8 cellular contexts compared by ENCODE assay signal in genomic region chr9:127783111-127783621, GRCh38. TPM values are rescaled to one million over a fixed set of nuclear protein-coding genes. Genes with fewer than 3 reads are reported as not detected.
DNase-seq lines count a peak whose midpoint lies in the region; ATAC-seq, FAIRE-seq and TF ChIP-seq lines count a peak whose summit lies in the region.

No MANE protein-coding gene starts in this region.

- peaks cover 6 to 31% of the 10 kb centered on the region in 2 experiments for H3K4me1 ChIP-seq in SK-N-SH (ENCODE audit: control insufficient read depth in 1 of 2, insufficient read depth in 2 of 2, low read depth in 1 of 2, low read length in 1 of 2)
- peaks cover 10% of the 10 kb centered on the region for H3K4me1 ChIP-seq in PC-3 (ENCODE audit: insufficient read depth, low read length)

- peak; percentile 77 for DNase-seq in activated CD4-positive, alpha-beta T cell treated with anti-CD3 and anti-CD28 coated beads for 48 hours
- DNase-seq in effector memory CD8-positive, alpha-beta T cell, result peak; percentile 81 to 84 (median 84)
- peak; percentile 68 for DNase-seq in stimulated activated CD4-positive, alpha-beta T cell treated with anti-CD3 and anti-CD28 coated beads, Interleukin-1b, Interleukin-23, amount 100 ng/mL, for 48 hours
- DNase-seq in SK-N-SH, result no peak
- no peak for DNase-seq in Ammon's horn (ENCODE audit: low spot score)
- no peak for DNase-seq in PC-3
- no peak for DNase-seq in urothelium cell line (ENCODE audit: low spot score)

- peaks cover 46% of the 10 kb centered on the region for H3K36me3 Mint-ChIP-seq in effector memory CD8-positive, alpha-beta T cell (ENCODE audit: insufficient read depth)

- no peaks in the 10 kb centered on the region for H3F3A ChIP-seq in SK-N-SH (replicated peaks; ENCODE audit: insufficient read depth)
- H3F3A ChIP-seq in PC-3 (ENCODE audit: low read length, unreplicated experiment), result no peaks in the 10 kb centered on the region

- H3K27ac ChIP-seq in SK-N-SH (ENCODE audit: low read depth in 2 of 2, low read length in 1 of 2) (no peak overlapping the region), PC-3 (ENCODE audit: low read length) (no peak overlapping the region)

- peak overlapping the region; percentile 95 to 98 for H3K27ac Mint-ChIP-seq in effector memory CD8-positive, alpha-beta T cell

- POLR2A ChIA-PET in SK-N-SH (lab: Yijun Ruan, JAX) (interaction anchor here (0.5 kb wide), 1 partner anchor 14 kb away, joined by 4 read pairs; no protein-coding TSS in a partner anchor), PC-3 (lab: Charles Lee; ENCODE audit: unreplicated experiment) (no interaction called here)

- peak overlapping the region; percentile 75 to 80 for H3K4me3 Mint-ChIP-seq in effector memory CD8-positive, alpha-beta T cell

- no peaks in the 10 kb centered on the region for H3K27me3 ChIP-seq in SK-N-SH (ENCODE audit: insufficient read depth)
- no peaks in the 10 kb centered on the region for H3K27me3 ChIP-seq in PC-3 (ENCODE audit: low read length)

- intact Hi-C loops in PC-3 (cut with micrococcal nuclease), result no loop called here

- H2AFZ ChIP-seq in SK-N-SH (ENCODE audit: low read depth), result no peak overlapping the region
- no peak overlapping the region for H2AFZ ChIP-seq in PC-3 (ENCODE audit: low read length)

- CTCF ChIA-PET in SK-N-SH (lab: Yijun Ruan, JAX), result interaction anchor here (0.6 to 4.5 kb wide), 6 partner anchors 12 to 193 kb away, joined by 3 to 23 read pairs (median 6); partner anchors contain the start of gene TOR2A
- CTCF ChIA-PET in PC-3 (lab: Charles Lee), result no interaction called here

- WGBS in SK-N-SH (ENCODE audit: low lambda C conversion rate), result 94% methylated on average over 11 of the region's 15 CpGs

- H3K4me3 ChIP-seq in SK-N-SH (ENCODE audit: low read depth in 2 of 2, low read length in 1 of 2) (no peak overlapping the region), PC-3 (ENCODE audit: low read length) (no peak overlapping the region)

- TF ChIP-seq CTCF in SK-N-SH (IDR thresholded peaks at IDR 0.05), result no peak
- no peak for TF ChIP-seq CTCF in PC-3 (conservative IDR thresholded peaks at IDR 0.05; ENCODE audit: low read depth, low read length)

- H3K4me2 ChIP-seq in SK-N-SH (no peak overlapping the region), PC-3 (ENCODE audit: low read length) (no peak overlapping the region)

- FAIRE-seq in urothelium cell line (lab: Jason Lieb, UNC), result no peak

- TF ChIP-seq POLR2A in GM19099 (IDR thresholded peaks at IDR 0.05; ENCODE audit: extremely low read depth, insufficient read length, low read depth), result peak; percentile 25

- TF ChIP-seq RAD21 in SK-N-SH (IDR thresholded peaks at IDR 0.05; ENCODE audit: low read length), result no peak

- H4K20me1 ChIP-seq in SK-N-SH (ENCODE audit: insufficient read depth), result peaks cover 19% of the 10 kb centered on the region
- H4K20me1 ChIP-seq in PC-3 (ENCODE audit: low read length), result peaks cover 18% of the 10 kb centered on the region

- peaks cover 58 to 62% of the 10 kb centered on the region in 2 donors for H3K4me1 Mint-ChIP-seq in effector memory CD8-positive, alpha-beta T cell (ENCODE audit: low read depth in 2 of 2)

- H3K9me3 ChIP-seq in SK-N-SH (no peaks in the 10 kb centered on the region), PC-3 (ENCODE audit: low read length) (no peaks in the 10 kb centered on the region)

- H3K36me3 ChIP-seq in SK-N-SH (replicated peaks in 1 of 2; ENCODE audit: control insufficient read depth in 1 of 2, insufficient read depth in 2 of 2, low read length in 1 of 2) (peaks cover 14% of the 10 kb centered on the region in 2 experiments), PC-3 (ENCODE audit: low read depth, low read length) (peaks cover 17% of the 10 kb centered on the region)

- H3K79me2 ChIP-seq in SK-N-SH (ENCODE audit: insufficient read depth) (peaks cover 23% of the 10 kb centered on the region), PC-3 (ENCODE audit: low read length) (peaks cover 23% of the 10 kb centered on the region)

- H3K27me3 Mint-ChIP-seq in effector memory CD8-positive, alpha-beta T cell, result no peaks in the 10 kb centered on the region

- H3K9me3 Mint-ChIP-seq in effector memory CD8-positive, alpha-beta T cell, result no peaks in the 10 kb centered on the region

- BruUV-seq in PC-3 (replicated peaks; lab: Mats Ljungman, UMichigan), result no TSS peak

- no peak for TF ChIP-seq EP300 in SK-N-SH (IDR thresholded peaks at IDR 0.05; ENCODE audit: borderline replicate concordance in 1 of 2, low read depth in 1 of 2, low read length in 1 of 2)

- no peak overlapping the region for H3K9ac ChIP-seq in SK-N-SH
- H3K9ac ChIP-seq in PC-3 (ENCODE audit: low read length), result no peak overlapping the region

- no peaks in the 10 kb centered on the region for H3K9me2 ChIP-seq in SK-N-SH
- H3K9me2 ChIP-seq in PC-3 (replicated peaks; ENCODE audit: low read length), result no peaks in the 10 kb centered on the region

- ATAC-seq in effector memory CD8-positive, alpha-beta T cell (replicated peaks), result peak; percentile 56
- no peak for ATAC-seq in PC-3

TF ChIP-seq in SK-N-SH, 30 proteins besides CTCF, POLR2A, EP300 and RAD21 (continues in another document):
- TF ChIP-seq USF2 (IDR thresholded peaks at IDR 0.05; ENCODE audit: borderline replicate concordance, low read depth, low read length) (no peak), SMC3 (IDR thresholded peaks at IDR 0.05; ENCODE audit: low read depth, low read length) (no peak), JUND (IDR thresholded peaks at IDR 0.05) (no peak), TCF12 (IDR thresholded peaks at IDR 0.05) (no peak), REST (IDR thresholded peaks at IDR 0.05; ENCODE audit: low read depth, low read length) (no peak), NRF1 (IDR thresholded peaks at IDR 0.05; ENCODE audit: low read depth, low read length) (no peak), EZH2phosphoT487 (IDR thresholded peaks at IDR 0.05; ENCODE audit: borderline replicate concordance, low read depth) (no peak), USF1 (IDR thresholded peaks at IDR 0.05; ENCODE audit: borderline replicate concordance, low read depth) (no peak), FOXM1 (IDR thresholded peaks at IDR 0.05; ENCODE audit: low read depth) (no peak)

RNA-seq across cellular contexts. Expression of gene CDK9, which starts 2.7 kb away (rescaled TPM):
- polyA plus RNA-seq in SK-N-SH (2012; rRNA removed), result 82.7 and 108 TPM in 2 replicates
- polyA plus RNA-seq in SK-N-SH (2012; cell fraction: cytosol; rRNA removed), result 55.0 and 77.8 TPM in 2 replicates
- polyA plus RNA-seq in SK-N-SH (2012; cell fraction: nucleus; rRNA removed), result 210 and 240 TPM in 2 replicates
- 37.3 and 39.2 TPM in 2 replicates for total RNA-seq in PC-3 (2014; rRNA removed)

RNA-seq across cellular contexts. Expression of gene SH2D3C, which starts 4.7 kb away (rescaled TPM):
- polyA plus RNA-seq in SK-N-SH (2012; rRNA removed), result 0.15 and 0.52 TPM in 2 replicates
- polyA plus RNA-seq in SK-N-SH (2012; cell fraction: cytosol; rRNA removed), result 0.14 and 0.34 TPM in 2 replicates
- 0.30 and 0.31 TPM in 2 replicates for polyA plus RNA-seq in SK-N-SH (2012; cell fraction: nucleus; rRNA removed)
- 0.26 and 1.0 TPM in 2 replicates for total RNA-seq in PC-3 (2014; rRNA removed)

RNA-seq across cellular contexts. Expression of gene FPGS, which starts 19.5 kb away (rescaled TPM):
- 82.3 and 82.7 TPM in 2 replicates for polyA plus RNA-seq in SK-N-SH (2012; rRNA removed)
- 32.6 and 51.9 TPM in 2 replicates for polyA plus RNA-seq in SK-N-SH (2012; cell fraction: cytosol; rRNA removed)
- 183 and 238 TPM in 2 replicates for polyA plus RNA-seq in SK-N-SH (2012; cell fraction: nucleus; rRNA removed)
- 78.5 and 133 TPM in 2 replicates for total RNA-seq in PC-3 (2014; rRNA removed)

RNA-seq across cellular contexts. Expression of gene TOR2A, which starts 48.1 kb away (rescaled TPM):
- polyA plus RNA-seq in SK-N-SH (2012; rRNA removed), result 11.9 and 17.2 TPM in 2 replicates
- 6.0 and 11.0 TPM in 2 replicates for polyA plus RNA-seq in SK-N-SH (2012; cell fraction: cytosol; rRNA removed)
- 18.8 and 19.8 TPM in 2 replicates for polyA plus RNA-seq in SK-N-SH (2012; cell fraction: nucleus; rRNA removed)
- 12.2 and 14.1 TPM in 2 replicates for total RNA-seq in PC-3 (2014; rRNA removed)

Comparison
In these comparisons a context has a peak if more than half of its experiments do, and no peak if none do; other contexts are left out.
1. DNase-seq: peak in activated CD4-positive, alpha-beta T cell treated with anti-CD3 and anti-CD28 coated beads for 48 hours (single experiment), effector memory CD8-positive, alpha-beta T cell (3 of 3) and stimulated activated CD4-positive, alpha-beta T cell treated with anti-CD3 and anti-CD28 coated beads, Interleukin-1b, Interleukin-23, amount 100 ng/mL, for 48 hours (single experiment); none in SK-N-SH (single experiment), Ammon's horn (single experiment), PC-3 (single experiment) and urothelium cell line (single experiment).